ENCODE assay signal across 8 cellular contexts in genomic region chr19:11155373-11156120, GRCh38. TPM values are rescaled to one million over a fixed set of nuclear protein-coding genes. Genes with fewer than 3 reads are reported as not detected.
A peak's percentile ranks its signal among the peaks of the same experiment; 100 is the strongest.
DNase-seq lines count a peak whose midpoint lies in the region; ATAC-seq and TF ChIP-seq lines count a peak whose summit lies in the region.

Gene SPC24 (minus strand): TSS chr19:11155782. CDS start chr19:11155776, 6 bp downstream.

- H3K4me3 ChIP-seq in right atrium auricular region (peak within 1 kb of the TSS; percentile 34 to 61), psoas muscle (peak within 1 kb of the TSS; percentile 69), uterus (peak within 1 kb of the TSS; percentile 26 to 35)

- TF ChIP-seq CTCF in right atrium auricular region (IDR thresholded peaks at IDR 0.05) (no peak), psoas muscle (IDR thresholded peaks at IDR 0.05) (no peak), uterus (IDR thresholded peaks at IDR 0.05) (no peak)

- DNase-seq in NCI-H187 (lab: John Stamatoyannopoulos, UW) (peak; percentile 71 to 87), T-helper 2 cell (peak; percentile 72 to 99 (median 86)), anterior cingulate cortex (lab: John Stamatoyannopoulos, UW) (peak; percentile 69 to 99 (median 95)), right atrium auricular region (ENCODE audit: low spot score) (peak; percentile 96), psoas muscle (peak; percentile 93 to 97), uterus (peak; percentile 94 to 96)

- ATAC-seq in GM18498 (IDR thresholded peaks at IDR 0.05; ENCODE audit: unreplicated experiment) = peak; percentile 96
- ATAC-seq in HG02938 (IDR thresholded peaks at IDR 0.05; ENCODE audit: unreplicated experiment) = peak; percentile 95
- peak; percentile 86 to 94 (median 91) for ATAC-seq in psoas muscle

- no peaks in the 10 kb centered on the region for H3K27me3 ChIP-seq in right atrium auricular region
- H3K27me3 ChIP-seq in psoas muscle (ENCODE audit: insufficient read depth in 3 of 3, low read length in 2 of 3) = no peaks in the 10 kb centered on the region
- H3K27me3 ChIP-seq in uterus = no peaks in the 10 kb centered on the region

- H3K4me1 ChIP-seq in right atrium auricular region = peaks cover 0 to 76% of the 10 kb centered on the region in 2 donors
- H3K4me1 ChIP-seq in psoas muscle = peaks cover 37% of the 10 kb centered on the region
- H3K4me1 ChIP-seq in uterus = peaks cover 6 to 14% of the 10 kb centered on the region in 2 donors

- H3K9me3 ChIP-seq in right atrium auricular region (no peaks in the 10 kb centered on the region), psoas muscle (peaks cover 2% of the 10 kb centered on the region), uterus (no peaks in the 10 kb centered on the region)

- intact Hi-C loops in psoas muscle (cut with DNase I) (no loop called here), uterus (cut with DNase I; ENCODE audit: low total_unique reads) (no loop called here)

- TF ChIP-seq POLR2A in uterus (IDR thresholded peaks at IDR 0.05) = peak; percentile 38 to 45

- H3K36me3 ChIP-seq in right atrium auricular region (no peaks in the 10 kb centered on the region), psoas muscle (ENCODE audit: insufficient read depth in 1 of 2, low read depth in 1 of 2) (no peaks in the 10 kb centered on the region), uterus (no peaks in the 10 kb centered on the region)

- WGBS in psoas muscle, 3 donors = 1% methylated on average over 44 to 50 of the region's 50 CpGs

- H3K27ac ChIP-seq in right atrium auricular region (peak within 1 kb of the TSS; percentile 79 to 87), psoas muscle (peak within 1 kb of the TSS; percentile 66), uterus (peak within 1 kb of the TSS; percentile 93 to 96)

RNA-seq across cellular contexts. Expression of gene SPC24, which starts in this region (rescaled TPM):
- total RNA-seq in right atrium auricular region (1 to 10 TPM; 1.2 to 5.7 TPM), psoas muscle (1 to 10 TPM in 2 of 4 donors, under 1 TPM in 2; 0.51 to 1.7 (median 0.98) TPM), uterus (10 to 100 TPM in 1 of 4 donors, 1 to 10 TPM in 3; 1.8 to 21.8 (median 2.6) TPM)
- polyA plus RNA-seq in psoas muscle = under 1 TPM; 0.14 to 0.55 (median 0.44) TPM

Comparison
In these comparisons a context has a peak if more than half of its experiments do, and no peak if none do; other contexts are left out.
1. Peak in every context shown above with its lines: DNase-seq, ATAC-seq, H3K4me3 ChIP-seq and H3K27ac ChIP-seq.